In the genomic region with DNA sequence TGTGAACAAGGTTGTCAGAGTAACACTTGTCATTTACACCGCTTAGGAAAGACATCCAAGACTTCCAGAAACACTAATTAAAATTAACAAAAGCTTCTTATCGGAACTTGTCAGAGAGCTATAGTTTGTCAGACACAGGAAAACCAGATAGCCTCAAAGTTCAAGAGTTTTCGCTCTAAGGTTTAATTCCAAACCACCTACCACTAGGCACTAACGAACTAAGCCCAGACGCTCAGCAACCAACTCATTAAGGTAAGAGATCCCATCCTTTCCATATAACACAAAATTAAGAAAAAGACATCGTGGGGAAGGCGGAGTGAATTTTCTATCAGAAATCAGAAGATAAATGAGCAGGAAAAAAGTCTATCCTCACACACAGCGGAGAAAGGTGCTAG, we compare ENCODE assay signal across 1 cellular context.
TF ChIP-seq lines count a peak whose summit lies in the region.

No MANE protein-coding gene starts in this region.

TF ChIP-seq in A549, 52 proteins besides CTCF, POLR2A, EP300 and RAD21 (continued from another document):
- TF ChIP-seq ZNF302 (CRISPR knock-in tag; IDR thresholded peaks at IDR 0.05): no peak
